In genomic region chr16:7025616-7026190, GRCh38 we compare ENCODE assay signal across 9 cellular contexts.
DNase-seq lines count a peak whose midpoint lies in the region; ATAC-seq and TF ChIP-seq lines count a peak whose summit lies in the region.
"Had no signal": no experiment of that assay in that cellular context is flagged by ENCODE, and none has a peak within 500 bp of the region (broad histone marks: within the 10 kb centered on the region; RNA-seq: fewer than 3 reads in every experiment).

No MANE protein-coding gene starts in this region.

- no peaks in the 10 kb centered on the region for H4K20me1 ChIP-seq in PC-3 (ENCODE audit: low read length)

- H3K4me2 ChIP-seq in PC-3 (ENCODE audit: low read length) = no peak overlapping the region

- no peak for TF ChIP-seq EP300 in Ishikawa (IDR thresholded peaks at IDR 0.05; ENCODE audit: borderline replicate concordance)

- H3K27ac ChIP-seq in PC-3 (ENCODE audit: low read length) (no peak overlapping the region), dorsolateral prefrontal cortex (no peak overlapping the region)

- TF ChIP-seq CTCF in PC-3 (conservative IDR thresholded peaks at IDR 0.05; ENCODE audit: low read depth, low read length) (peak; percentile 58), dorsolateral prefrontal cortex (IDR thresholded peaks at IDR 0.05 in 54 of 56, conservative IDR thresholded peaks at IDR 0.05 in 2 of 56; ENCODE audit: low read depth in 1 of 56, partially characterized antibody in 56 of 56) (peak; percentile 43 to 80 (median 70)), neural crest cell (conservative IDR thresholded peaks at IDR 0.05) (peak; percentile 83)

- no peaks in the 10 kb centered on the region for H3K27me3 Mint-ChIP-seq in neural crest cell (ENCODE audit: low read depth)

- peak; percentile 43; the same call in 1 of the 2 replicates for ATAC-seq in PC-3
- no peak for ATAC-seq in HG03442 (IDR thresholded peaks at IDR 0.05; ENCODE audit: unreplicated experiment)

- BruUV-seq in PC-3 (replicated peaks; lab: Mats Ljungman, UMichigan) = no TSS peak

- DNase-seq in DMS 273 (lab: John Stamatoyannopoulos, UW; ENCODE audit: unreplicated experiment) (peak; percentile 72), DMS 273 treated with DMSO at 0.1 percent for 48 hours (lab: John Stamatoyannopoulos, UW) (no peak), PC-3 (peak; percentile 46), dorsolateral prefrontal cortex (peak; percentile 60 to 88 (median 77)), neural crest cell (ENCODE audit: low read depth, low spot score) (peak; percentile 94), hepatic stellate cell (ENCODE audit: low spot score) (no peak)

- no peak overlapping the region for H2AFZ ChIP-seq in PC-3 (ENCODE audit: low read length)

- no peak overlapping the region for H3K4me3 Mint-ChIP-seq in neural crest cell
- H3K4me3 Mint-ChIP-seq: T-helper 1 cell treated with Interleukin-12 subunit alpha and Interleukin-12 subunit beta and Interleukin-4 antibody, amounts not matched to agents 30 μg/mL and 1 μg/mL, for 36 hours had no signal

- no peaks in the 10 kb centered on the region for H3F3A ChIP-seq in PC-3 (ENCODE audit: low read length, unreplicated experiment)

- intact Hi-C loops in PC-3 (cut with micrococcal nuclease) = no loop called here
- intact Hi-C loops in dorsolateral prefrontal cortex (cut with DNase I) = no loop called here

- H3K27ac Mint-ChIP-seq in neural crest cell (ENCODE audit: unreplicated experiment) = no peak overlapping the region
- H3K27ac Mint-ChIP-seq: T-helper 1 cell treated with Interleukin-12 subunit alpha and Interleukin-12 subunit beta and Interleukin-4 antibody, amounts not matched to agents 30 μg/mL and 1 μg/mL, for 36 hours had no signal

- no peaks in the 10 kb centered on the region for H3K4me1 ChIP-seq in PC-3 (ENCODE audit: insufficient read depth, low read length)

- H3K27me3 ChIP-seq in PC-3 (ENCODE audit: low read length) (no peaks in the 10 kb centered on the region), dorsolateral prefrontal cortex (peaks cover 0 to 4% (median 0%) of the 10 kb centered on the region in 45 donors)

- H3K36me3 Mint-ChIP-seq in neural crest cell (ENCODE audit: low read depth) = no peaks in the 10 kb centered on the region

- POLR2A ChIA-PET in PC-3 (lab: Charles Lee; ENCODE audit: unreplicated experiment) = no interaction called here

- peak; percentile 52 for TF ChIP-seq RAD21 in Ishikawa (IDR thresholded peaks at IDR 0.05; ENCODE audit: low read depth)

- H3K4me3 ChIP-seq in PC-3 (ENCODE audit: low read length) = no peak overlapping the region
- H3K4me3 ChIP-seq in dorsolateral prefrontal cortex = no peak overlapping the region

- H3K4me1 Mint-ChIP-seq in neural crest cell = no peaks in the 10 kb centered on the region

- H3K9me2 ChIP-seq in PC-3 (replicated peaks; ENCODE audit: low read length) = no peaks in the 10 kb centered on the region

- CTCF ChIA-PET in PC-3 (lab: Charles Lee) = no interaction called here

- no peaks in the 10 kb centered on the region for H3K79me2 ChIP-seq in PC-3 (ENCODE audit: low read length)

- no peaks in the 10 kb centered on the region for H3K9me3 ChIP-seq in PC-3 (ENCODE audit: low read length)

- no peak overlapping the region for H3K9ac ChIP-seq in PC-3 (ENCODE audit: low read length)

- H3K36me3 ChIP-seq in PC-3 (ENCODE audit: low read depth, low read length) = no peaks in the 10 kb centered on the region

- no peaks in the 10 kb centered on the region for H3K9me3 Mint-ChIP-seq in neural crest cell

TF ChIP-seq in Ishikawa, 13 proteins besides CTCF, POLR2A, EP300 and RAD21:
- no peak for TF ChIP-seq NFIC (IDR thresholded peaks at IDR 0.05)
- no peak for TF ChIP-seq CREB1 (IDR thresholded peaks at IDR 0.05; ENCODE audit: low read depth)
- no peak for TF ChIP-seq TCF12 (IDR thresholded peaks at IDR 0.05; ENCODE audit: low read depth)
- TF ChIP-seq FOXM1 (IDR thresholded peaks at IDR 0.05; ENCODE audit: borderline replicate concordance, low read depth) = no peak

Comparison
In these comparisons a context has a peak if more than half of its experiments do, and no peak if none do; other contexts are left out.
1. DNase-seq: peak in DMS 273 (single experiment), PC-3 (single experiment), dorsolateral prefrontal cortex (10 of 10) and neural crest cell (single experiment); none in DMS 273 treated with DMSO at 0.1 percent for 48 hours (single experiment) and hepatic stellate cell (single experiment).
2. Peak in every context shown above with its lines, with median percentiles within 50 percentile points of each other: CTCF ChIP-seq.